ENCODE assay signal across 24 cellular contexts in the genomic region with DNA sequence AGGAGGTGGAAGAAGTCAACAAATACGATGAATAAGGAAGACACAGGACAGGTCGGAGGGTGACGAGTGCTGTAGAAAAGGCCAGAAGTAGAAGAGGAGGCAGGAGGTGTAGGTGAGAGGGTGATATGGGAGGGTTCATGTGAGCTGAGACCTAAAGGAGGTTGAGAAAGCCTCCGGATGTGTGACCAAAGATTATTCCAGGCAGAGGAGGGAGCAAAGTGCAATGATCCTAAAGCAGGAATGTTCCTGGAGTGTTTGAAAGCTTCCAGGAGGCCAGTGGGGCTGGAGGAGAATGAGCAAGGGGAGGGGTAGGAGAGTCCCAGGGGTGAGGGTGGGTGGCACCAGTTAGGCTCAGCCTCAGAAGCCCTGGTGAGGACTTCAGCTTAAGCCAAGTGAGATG.
DNase-seq lines count a peak whose midpoint lies in the region; ATAC-seq, FAIRE-seq and TF ChIP-seq lines count a peak whose summit lies in the region.
"Had no signal": no experiment of that assay in that cellular context is flagged by ENCODE, and none has a peak within 500 bp of the region (broad histone marks: within the 10 kb centered on the region; RNA-seq: fewer than 3 reads in every experiment).

No MANE protein-coding gene starts in this region.

- FAIRE-seq in HepG2 (lab: Jason Lieb, UNC), result no peak
- FAIRE-seq: A204.1, GM12892 had no signal

- no peak overlapping the region for H2AK5ac ChIP-seq in neuronal stem cell (ENCODE audit: low read depth, low read length)

- in situ Hi-C loops in HepG2 (cut with HindIII; ENCODE audit: extremely low pct_ligation_motif_present, low pct_unique_long_range_greater_than_20kb), result no loop called here

- no peak overlapping the region for H4K91ac ChIP-seq in neuronal stem cell (ENCODE audit: low read depth, low read length, poor library complexity)

- no peaks in the 10 kb centered on the region for H3K36me3 ChIP-seq in HepG2 (replicated peaks in 1 of 2; ENCODE audit: control insufficient read depth in 1 of 2, insufficient read depth in 2 of 2, low read length in 2 of 2)
- H3K36me3 ChIP-seq in right lobe of liver, result no peaks in the 10 kb centered on the region
- H3K36me3 ChIP-seq in neuronal stem cell (replicated peaks in 1 of 2; ENCODE audit: control insufficient read depth in 2 of 2, insufficient read depth in 2 of 2, low read length in 2 of 2), result no peaks in the 10 kb centered on the region
- no peaks in the 10 kb centered on the region for H3K36me3 ChIP-seq in body of pancreas (replicated peaks in 1 of 2; ENCODE audit: insufficient read depth in 1 of 2, low read depth in 2 of 2)
- H3K36me3 ChIP-seq: BE2C; BLaER1 treated with 17β-estradiol and CSF1 and Interleukin-3, amounts not matched to agents 10 nM and 100 nM had no signal

- no peak overlapping the region for H4K8ac ChIP-seq in neuronal stem cell (ENCODE audit: low read depth, low read length)

- H3K9me3 ChIP-seq in HepG2 (ENCODE audit: low read length), result no peaks in the 10 kb centered on the region
- H3K9me3 ChIP-seq in right lobe of liver, result no peaks in the 10 kb centered on the region
- no peaks in the 10 kb centered on the region for H3K9me3 ChIP-seq in neuronal stem cell (replicated peaks in 1 of 2; ENCODE audit: control insufficient read depth in 2 of 2, insufficient read depth in 1 of 2, low read depth in 1 of 2, low read length in 2 of 2)
- H3K9me3 ChIP-seq in body of pancreas, result no peaks in the 10 kb centered on the region
- H3K9me3 ChIP-seq: BE2C; BLaER1 treated with 17β-estradiol and CSF1 and Interleukin-3, amounts not matched to agents 10 nM and 100 nM had no signal

- peak overlapping the region; percentile 14 for H2BK120ac ChIP-seq in neuronal stem cell (ENCODE audit: low read depth, low read length)

- peaks cover 6% of the 10 kb centered on the region for H3K27me3 Mint-ChIP-seq in type B pancreatic cell
- H3K27me3 Mint-ChIP-seq: CD4-positive, alpha-beta T cell had no signal

- H2AFZ ChIP-seq in HepG2 (ENCODE audit: low read length) (no peak overlapping the region), neuronal stem cell (ENCODE audit: low read length) (no peak overlapping the region)
- H2AFZ ChIP-seq: GM23338 had no signal

- no peak overlapping the region for H3K23ac ChIP-seq in neuronal stem cell (ENCODE audit: low read depth, low read length, poor library complexity)

- H3K9me3 Mint-ChIP-seq in type B pancreatic cell, result no peaks in the 10 kb centered on the region
- H3K9me3 Mint-ChIP-seq: CD4-positive, alpha-beta T cell; GM23338; H9 had no signal

- POLR2A ChIA-PET in HepG2 (lab: Yijun Ruan, JAX), result no interaction called here

- H3K4me1 ChIP-seq in HepG2 (ENCODE audit: insufficient read depth, low read length) (no peaks in the 10 kb centered on the region), right lobe of liver (no peaks in the 10 kb centered on the region), neuronal stem cell (ENCODE audit: control insufficient read depth in 2 of 2, insufficient read depth in 1 of 2, low read depth in 1 of 2, low read length in 2 of 2) (peaks cover 4 to 25% of the 10 kb centered on the region in 2 donors), body of pancreas (peaks cover 7% of the 10 kb centered on the region)
- H3K4me1 ChIP-seq: BE2C had no signal

- no peaks in the 10 kb centered on the region for H3K79me2 ChIP-seq in HepG2 (ENCODE audit: insufficient read depth, low read length)

- intact Hi-C loops in HepG2 (cut with micrococcal nuclease; ENCODE audit: unreplicated experiment) (no loop called here), right lobe of liver (cut with DNase I) (no loop called here), left colon (cut with DNase I, micrococcal nuclease) (no loop called here), body of pancreas (cut with DNase I) (no loop called here)

- H3K9ac ChIP-seq in HepG2 (ENCODE audit: insufficient read depth, low read depth, low read length) (no peak overlapping the region), neuronal stem cell (ENCODE audit: low read depth, low read length, poor library complexity) (no peak overlapping the region)
- H3K9ac ChIP-seq: BLaER1 treated with 17β-estradiol and CSF1 and Interleukin-3, amounts not matched to agents 10 nM and 100 nM had no signal

- H3K27ac ChIP-seq in HepG2 (ENCODE audit: extremely low read length, insufficient read depth, low read length) (no peak overlapping the region), right lobe of liver (no peak overlapping the region), neuronal stem cell (replicated peaks; ENCODE audit: low read length) (no peak overlapping the region), body of pancreas (no peak overlapping the region)
- H3K27ac ChIP-seq: 22Rv1; BLaER1 treated with 17β-estradiol and CSF1 and Interleukin-3, amounts not matched to agents 10 nM and 100 nM had no signal

- H2BK15ac ChIP-seq in neuronal stem cell (ENCODE audit: low read length), result no peak overlapping the region

- CTCF ChIA-PET in HepG2 (lab: Yijun Ruan, JAX; ENCODE audit: low intra/inter-chr PET ratio, low total read pairs), result no interaction called here

- no TSS peak for BruUV-seq in HepG2 (replicated peaks; lab: Mats Ljungman, UMichigan)

- no peaks in the 10 kb centered on the region for H4K20me1 ChIP-seq in HepG2 (ENCODE audit: insufficient read depth, low read length)
- H4K20me1 ChIP-seq: BLaER1 treated with 17β-estradiol and CSF1 and Interleukin-3, amounts not matched to agents 10 nM and 100 nM had no signal

- no peak overlapping the region for H3K4me3 Mint-ChIP-seq in type B pancreatic cell
- H3K4me3 Mint-ChIP-seq: CD14-positive monocyte; CD4-positive, alpha-beta T cell; GM23338; H9 had no signal

- no peak for DNase-seq in HepG2 (ENCODE audit: low spot score)
- no peak for DNase-seq in right lobe of liver
- peak in 1 of 2 donors; percentile 35 for DNase-seq in left colon
- DNase-seq in neuronal stem cell (ENCODE audit: low spot score), result no peak
- DNase-seq in type B pancreatic cell (ENCODE audit: extremely low spot score, unreplicated experiment), result no peak
- no peak for DNase-seq in germinal center (ENCODE audit: low spot score)
- DNase-seq in body of pancreas, result no peak
- no peak for DNase-seq in activated CD4-positive, CD25-positive, alpha-beta regulatory T cell treated with anti-CD3 and anti-CD28 coated beads, Interleukin-2, amount 50 U/mL, for 72 hours
- DNase-seq: AML-193; BE2C; Calu3; CD4-positive, alpha-beta T cell; COR-L47; DMS53; DMS79 treated with DMSO at 0.1 percent for 48 hours; GF-D8; H9 had no signal

- H3K4me1 Mint-ChIP-seq in type B pancreatic cell (ENCODE audit: unreplicated experiment), result peaks cover 15% of the 10 kb centered on the region
- H3K4me1 Mint-ChIP-seq: CD14-positive monocyte, GM23338 had no signal

- TF ChIP-seq EP300 in HepG2 (IDR thresholded peaks at IDR 0.05; ENCODE audit: low read depth in 2 of 2, low read length in 2 of 2) (no peak), HepG2 (CRISPR knock-in tag; IDR thresholded peaks at IDR 0.05; ENCODE audit: borderline replicate concordance) (no peak)

- no peak overlapping the region for H3K18ac ChIP-seq in neuronal stem cell (ENCODE audit: low read length)

- peak; percentile 29; the same call in 1 of the 3 replicates for ATAC-seq in HepG2
- ATAC-seq in right lobe of liver, result no peak
- ATAC-seq in left colon, result peak; percentile 71
- no peak for ATAC-seq in body of pancreas
- ATAC-seq: GM23338, HCT116 had no signal

- H2BK5ac ChIP-seq in neuronal stem cell (ENCODE audit: low read length), result no peak overlapping the region

- no peaks in the 10 kb centered on the region for H3K79me1 ChIP-seq in neuronal stem cell (ENCODE audit: low read depth, low read length)

- TF ChIP-seq POLR2A in HepG2 (IDR thresholded peaks at IDR 0.05; ENCODE audit: insufficient read depth in 1 of 2, low read depth in 2 of 2, low read length in 2 of 2) (no peak), right lobe of liver (IDR thresholded peaks at IDR 0.05) (no peak), body of pancreas (IDR thresholded peaks at IDR 0.05) (no peak)

- peaks cover 4% of the 10 kb centered on the region for H3K36me3 Mint-ChIP-seq in type B pancreatic cell
- H3K36me3 Mint-ChIP-seq: CD14-positive monocyte had no signal

- under 1% methylated on average over 4 of the region's 4 CpGs for WGBS in HepG2 (ENCODE audit: low lambda C conversion rate)
- WGBS in right lobe of liver (ENCODE audit: insufficient coverage, low coverage, low lambda C conversion rate, missing lambda C conversion rate), result 40% methylated on average over 4 of the region's 4 CpGs
- no CpG with 5 or more reads among the region's 4 CpGs for WGBS in neuronal stem cell (ENCODE audit: extremely low coverage in 2 of 2, insufficient read length in 2 of 2, insufficient replicate concordance in 1 of 2), 2 donors
- WGBS in body of pancreas, 2 donors, result 43 to 52% methylated on average over 4 of the region's 4 CpGs

- TF ChIP-seq CTCF in HepG2 (CRISPR knock-in tag; IDR thresholded peaks at IDR 0.05), result no peak
- no peak for TF ChIP-seq CTCF in right lobe of liver (IDR thresholded peaks at IDR 0.05)
- no peak for TF ChIP-seq CTCF in type B pancreatic cell (conservative IDR thresholded peaks at IDR 0.05)
- no peak for TF ChIP-seq CTCF in body of pancreas (IDR thresholded peaks at IDR 0.05)

- no peak overlapping the region for H3K4me2 ChIP-seq in HepG2 (ENCODE audit: low read depth, low read length)
- no peak overlapping the region for H3K4me2 ChIP-seq in neuronal stem cell (ENCODE audit: insufficient read depth, low read length, poor library complexity, severe bottlenecking)
- H3K4me2 ChIP-seq: GM23338 had no signal

- peak overlapping the region; percentile 74 for H3K27ac Mint-ChIP-seq in type B pancreatic cell
- H3K27ac Mint-ChIP-seq: CD14-positive monocyte; CD4-positive, alpha-beta T cell; GM23338 had no signal

- no peak overlapping the region for H2BK12ac ChIP-seq in neuronal stem cell (ENCODE audit: low read length)

- no peak overlapping the region for H3K4ac ChIP-seq in neuronal stem cell (ENCODE audit: low read length)

- H3K14ac ChIP-seq in neuronal stem cell (ENCODE audit: low read length), result no peak overlapping the region

- no peak for TF ChIP-seq RAD21 in HepG2 (CRISPR knock-in tag; IDR thresholded peaks at IDR 0.05)

- H3K4me3 ChIP-seq in HepG2 (replicated peaks in 1 of 3; ENCODE audit: insufficient read depth in 1 of 3, low read depth in 2 of 3, low read length in 3 of 3) (no peak overlapping the region), right lobe of liver (no peak overlapping the region), neuronal stem cell (ENCODE audit: low read length in 2 of 2) (no peak overlapping the region), body of pancreas (no peak overlapping the region)
- H3K4me3 ChIP-seq: BLaER1 treated with 17β-estradiol and CSF1 and Interleukin-3, amounts not matched to agents 10 nM and 100 nM; GM23338 had no signal

- H3K27me3 ChIP-seq in HepG2 (ENCODE audit: control insufficient read depth in 1 of 2, insufficient read depth in 2 of 2, low read length in 2 of 2), result peaks cover 0 to 4% of the 10 kb centered on the region in 2 experiments; a peak in 2 of 5 replicates
- no peaks in the 10 kb centered on the region for H3K27me3 ChIP-seq in right lobe of liver
- no peaks in the 10 kb centered on the region for H3K27me3 ChIP-seq in neuronal stem cell (ENCODE audit: control insufficient read depth in 3 of 3, insufficient read depth in 3 of 3, low read depth in 1 of 3, low read length in 3 of 3)
- H3K27me3 ChIP-seq in body of pancreas, result no peaks in the 10 kb centered on the region
- H3K27me3 ChIP-seq: BE2C; BLaER1 treated with 17β-estradiol and CSF1 and Interleukin-3, amounts not matched to agents 10 nM and 100 nM had no signal

Comparison
In these comparisons a context has a peak if more than half of its experiments do, and no peak if none do; other contexts are left out.
1. ATAC-seq: peak in HepG2 (single experiment) and left colon (single experiment); none in right lobe of liver (0 of 4) and body of pancreas (single experiment).